18 cellular contexts compared by ENCODE assay signal in the genomic region with DNA sequence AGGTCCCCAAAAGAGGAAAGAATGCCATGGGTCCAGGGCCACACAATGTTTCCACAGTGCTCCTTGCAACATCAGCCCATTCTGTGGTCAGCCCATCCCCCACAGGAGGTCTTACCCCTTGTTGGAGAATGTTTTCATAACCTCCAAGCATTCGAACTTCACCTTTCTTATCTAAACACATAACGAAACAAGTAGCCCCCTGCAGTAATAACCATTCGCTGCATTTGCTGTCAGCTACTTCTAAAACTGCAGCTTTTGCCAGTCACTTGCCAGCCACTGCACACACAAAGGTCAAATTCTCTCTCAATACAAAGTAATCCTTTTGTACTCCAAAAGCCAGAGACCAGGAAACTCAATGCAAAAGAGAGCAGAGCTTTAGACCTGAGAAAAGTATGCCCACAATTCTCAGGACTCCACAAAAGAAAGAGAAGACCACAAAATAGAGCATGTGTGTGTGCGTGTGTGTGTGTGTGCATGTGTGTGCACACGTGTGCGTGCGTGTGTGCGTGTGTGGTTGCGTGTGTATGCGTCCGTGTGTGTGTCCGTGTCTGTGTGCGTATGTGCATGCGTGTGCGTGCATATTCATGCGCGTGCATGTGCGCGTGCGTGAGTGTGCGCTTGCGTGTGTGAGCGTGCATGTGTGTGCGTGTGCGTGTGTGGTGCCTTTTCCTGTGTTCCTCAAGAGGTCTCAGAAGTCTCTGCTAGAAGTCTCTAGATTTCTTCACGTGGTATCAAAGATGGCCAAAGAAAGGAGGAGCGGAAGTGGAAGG. TPM values are rescaled to one million over a fixed set of nuclear protein-coding genes. Genes with fewer than 3 reads are reported as not detected.
DNase-seq lines count a peak whose midpoint lies in the region; ATAC-seq lines count a peak whose summit lies in the region.
"Had no signal": no experiment of that assay in that cellular context is flagged by ENCODE, and none has a peak within 500 bp of the region (broad histone marks: within the 10 kb centered on the region; RNA-seq: fewer than 3 reads in every experiment).

No MANE protein-coding gene starts in this region.

- ATAC-seq in HG02610 (IDR thresholded peaks at IDR 0.05; ENCODE audit: unreplicated experiment) (no peak), esophagus mucosa (no peak)
- no peak for ATAC-seq in activated CD4-positive, CD25-positive, alpha-beta regulatory T cell treated with anti-CD3 and anti-CD28 coated beads, Interleukin-2, amount 50 U/mL, for 24 hours
- ATAC-seq: activated naive CD4-positive, alpha-beta T cell treated with anti-CD3 and anti-CD28 coated beads, Interleukin-2, amount 50 U/mL, for 72 hours; sciatic nerve had no signal

- no peaks in the 10 kb centered on the region for H3K36me3 ChIP-seq in effector memory CD4-positive, alpha-beta T cell (ENCODE audit: control insufficient read depth, insufficient read depth, low read length)
- H3K36me3 ChIP-seq: BE2C had no signal

- no peaks in the 10 kb centered on the region for H3K27me3 ChIP-seq in effector memory CD4-positive, alpha-beta T cell (replicated peaks; ENCODE audit: control insufficient read depth, insufficient read depth, low read length, poor library complexity, severe bottlenecking)
- H3K27me3 ChIP-seq: BE2C, testis had no signal

- intact Hi-C loops in posterior vena cava (cut with DNase I), result no loop called here

- no peak overlapping the region for H3K4me3 ChIP-seq in effector memory CD4-positive, alpha-beta T cell (ENCODE audit: insufficient read depth, low read depth, low read length, poor library complexity, severe bottlenecking)
- H3K4me3 ChIP-seq: GM23248, testis had no signal

- in situ Hi-C loops in SK-MEL-5 (cut with HindIII; ENCODE audit: low pct_unique_long_range_greater_than_20kb, low sequenced_read_pairs), result no loop called here

- H3K27ac ChIP-seq in effector memory CD4-positive, alpha-beta T cell (ENCODE audit: insufficient read depth, low read length, poor library complexity, severe bottlenecking), result peak overlapping the region; percentile 2
- H3K27ac ChIP-seq: GM23248, testis had no signal

- no peaks in the 10 kb centered on the region for H3K4me1 ChIP-seq in effector memory CD4-positive, alpha-beta T cell (ENCODE audit: control insufficient read depth, insufficient read depth, low read length, poor library complexity, severe bottlenecking)
- H3K4me1 ChIP-seq: BE2C, testis had no signal

- DNase-seq in HuH-7 (ENCODE audit: low spot score), result peak; percentile 45
- peak; percentile 72 for DNase-seq in SK-MEL-5 (ENCODE audit: low read depth, low spot score)
- no peak for DNase-seq in effector memory CD4-positive, alpha-beta T cell
- peak; percentile 50 for DNase-seq in posterior vena cava (ENCODE audit: low spot score)
- DNase-seq in kidney glomerular epithelial cell (lab: John Stamatoyannopoulos, UW), result no peak
- DNase-seq: activated CD4-positive, alpha-beta T cell treated with anti-CD3 and anti-CD28 coated beads for 48 hours; BE2C; DMS79; GM23248; NCI-H1930; NCI-H774; testis had no signal

- H3K9me3 ChIP-seq in effector memory CD4-positive, alpha-beta T cell (ENCODE audit: control insufficient read depth, low read length), result no peaks in the 10 kb centered on the region
- H3K9me3 ChIP-seq: BE2C, testis had no signal

RNA-seq across cellular contexts. Expression of a gene that starts 31.7 kb away (rescaled TPM):
- total RNA-seq in SK-MEL-5 (2014; rRNA removed; shearing (Covaris generic)), result 0.26 and 0.51 TPM in 2 replicates
- 0.28 TPM in 1 of 2 replicates, not detected in the other for polyA plus RNA-seq in SK-MEL-5 (2015; cell fraction: cytosol; rRNA removed)
- not detected in 2 replicates for polyA plus RNA-seq in SK-MEL-5 (2015; cell fraction: nucleus; rRNA removed)
- total RNA-seq in posterior vena cava (1 to 10 TPM; 4.6 to 5.6 TPM), esophagus mucosa (2.9 TPM)
- total RNA-seq: LHCN-M2 had no signal

RNA-seq across cellular contexts. Expression of a gene that starts 57.5 kb away (rescaled TPM):
- 41.1 and 46.5 TPM in 2 replicates for total RNA-seq in SK-MEL-5 (2014; rRNA removed; shearing (Covaris generic))
- polyA plus RNA-seq in SK-MEL-5 (2015; cell fraction: cytosol; rRNA removed), result 50.7 and 85.8 TPM in 2 replicates
- 44.0 and 47.8 TPM in 2 replicates for polyA plus RNA-seq in SK-MEL-5 (2015; cell fraction: nucleus; rRNA removed)
- 100 to 1,000 TPM; 159 to 199 TPM for total RNA-seq in posterior vena cava
- 157 TPM for total RNA-seq in esophagus mucosa

Comparison
In these comparisons a context has a peak if more than half of its experiments do, and no peak if none do; other contexts are left out.
1. DNase-seq: peak in HuH-7 (single experiment), SK-MEL-5 (single experiment) and posterior vena cava (single experiment); none in effector memory CD4-positive, alpha-beta T cell (0 of 3) and kidney glomerular epithelial cell (single experiment).